In the genomic region with DNA sequence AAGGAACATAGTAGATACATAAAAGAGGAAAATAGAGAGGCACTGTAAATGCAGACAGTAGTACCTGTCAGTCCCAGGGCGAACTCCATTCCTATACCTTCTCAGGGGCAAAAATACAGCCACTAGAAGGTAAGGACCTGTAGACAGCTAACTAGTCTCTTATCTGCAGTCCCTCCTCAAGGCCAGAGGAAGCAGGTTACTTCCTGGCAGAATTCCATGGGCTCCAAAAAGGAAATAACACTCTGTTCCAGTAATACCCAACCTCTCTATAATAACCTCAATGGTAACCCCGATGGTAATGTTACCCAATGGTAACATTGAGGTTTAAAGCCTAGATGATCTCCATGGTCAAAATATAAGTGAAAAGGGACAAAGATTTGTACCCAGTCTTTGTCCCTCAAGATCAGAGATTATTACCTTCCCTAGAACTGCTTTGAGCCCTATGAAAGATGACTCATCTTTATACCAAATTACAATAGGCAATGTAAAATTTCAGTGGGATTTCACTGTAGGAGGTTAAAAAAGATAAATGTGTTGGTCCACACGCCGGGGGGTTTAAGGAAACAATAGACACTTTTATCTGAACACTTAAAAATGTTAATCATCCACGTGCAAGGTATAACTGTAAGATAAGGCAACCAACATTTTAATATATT, we compare ENCODE assay signal across 1 cellular context.
TF ChIP-seq lines count a peak whose summit lies in the region.

No MANE protein-coding gene starts in this region.

TF ChIP-seq in HEK293, 187 proteins besides CTCF, POLR2A, EP300 and RAD21 (continued from another document):
- TF ChIP-seq, protein P1, sequence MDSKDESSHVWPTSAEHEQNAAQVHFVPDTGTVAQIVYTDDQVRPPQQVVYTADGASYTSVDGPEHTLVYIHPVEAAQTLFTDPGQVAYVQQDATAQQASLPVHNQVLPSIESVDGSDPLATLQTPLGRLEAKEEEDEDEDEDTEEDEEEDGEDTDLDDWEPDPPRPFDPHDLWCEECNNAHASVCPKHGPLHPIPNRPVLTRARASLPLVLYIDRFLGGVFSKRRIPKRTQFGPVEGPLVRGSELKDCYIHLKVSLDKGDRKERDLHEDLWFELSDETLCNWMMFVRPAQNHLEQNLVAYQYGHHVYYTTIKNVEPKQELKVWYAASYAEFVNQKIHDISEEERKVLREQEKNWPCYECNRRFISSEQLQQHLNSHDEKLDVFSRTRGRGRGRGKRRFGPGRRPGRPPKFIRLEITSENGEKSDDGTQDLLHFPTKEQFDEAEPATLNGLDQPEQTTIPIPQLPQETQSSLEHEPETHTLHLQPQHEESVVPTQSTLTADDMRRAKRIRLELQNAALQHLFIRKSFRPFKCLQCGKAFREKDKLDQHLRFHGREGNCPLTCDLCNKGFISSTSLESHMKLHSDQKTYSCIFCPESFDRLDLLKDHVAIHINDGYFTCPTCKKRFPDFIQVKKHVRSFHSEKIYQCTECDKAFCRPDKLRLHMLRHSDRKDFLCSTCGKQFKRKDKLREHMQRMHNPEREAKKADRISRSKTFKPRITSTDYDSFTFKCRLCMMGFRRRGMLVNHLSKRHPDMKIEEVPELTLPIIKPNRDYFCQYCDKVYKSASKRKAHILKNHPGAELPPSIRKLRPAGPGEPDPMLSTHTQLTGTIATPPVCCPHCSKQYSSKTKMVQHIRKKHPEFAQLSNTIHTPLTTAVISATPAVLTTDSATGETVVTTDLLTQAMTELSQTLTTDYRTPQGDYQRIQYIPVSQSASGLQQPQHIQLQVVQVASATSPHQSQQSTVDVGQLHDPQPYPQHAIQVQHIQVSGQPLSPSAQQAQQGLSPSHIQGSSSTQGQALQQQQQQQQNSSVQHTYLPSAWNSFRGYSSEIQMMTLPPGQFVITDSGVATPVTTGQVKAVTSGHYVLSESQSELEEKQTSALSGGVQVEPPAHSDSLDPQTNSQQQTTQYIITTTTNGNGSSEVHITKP (tag by site-specific recombination; IDR thresholded peaks at IDR 0.05) = peak; percentile 27; the same call in 1 of the 2 replicates
- TF ChIP-seq ZNF510 (tag by site-specific recombination; IDR thresholded peaks at IDR 0.05; ENCODE audit: insufficient replicate concordance) (no peak), ZNF174 (tag by site-specific recombination; IDR thresholded peaks at IDR 0.05) (no peak), RBAK (tag by site-specific recombination; IDR thresholded peaks at IDR 0.05) (no peak), ZSCAN23 (tag by site-specific recombination; IDR thresholded peaks at IDR 0.05) (no peak), ZNF501 (tag by site-specific recombination; IDR thresholded peaks at IDR 0.05) (no peak)
- TF ChIP-seq, protein P2, sequence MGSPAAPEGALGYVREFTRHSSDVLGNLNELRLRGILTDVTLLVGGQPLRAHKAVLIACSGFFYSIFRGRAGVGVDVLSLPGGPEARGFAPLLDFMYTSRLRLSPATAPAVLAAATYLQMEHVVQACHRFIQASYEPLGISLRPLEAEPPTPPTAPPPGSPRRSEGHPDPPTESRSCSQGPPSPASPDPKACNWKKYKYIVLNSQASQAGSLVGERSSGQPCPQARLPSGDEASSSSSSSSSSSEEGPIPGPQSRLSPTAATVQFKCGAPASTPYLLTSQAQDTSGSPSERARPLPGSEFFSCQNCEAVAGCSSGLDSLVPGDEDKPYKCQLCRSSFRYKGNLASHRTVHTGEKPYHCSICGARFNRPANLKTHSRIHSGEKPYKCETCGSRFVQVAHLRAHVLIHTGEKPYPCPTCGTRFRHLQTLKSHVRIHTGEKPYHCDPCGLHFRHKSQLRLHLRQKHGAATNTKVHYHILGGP (tag by site-specific recombination; IDR thresholded peaks at IDR 0.05) = no peak
